In genomic region chrX:26557691-26558321, GRCh38 we compare ENCODE assay signal across 15 cellular contexts.
"Had no signal": no experiment of that assay in that cellular context is flagged by ENCODE, and none has a peak within 500 bp of the region (broad histone marks: within the 10 kb centered on the region; RNA-seq: fewer than 3 reads in every experiment).

No MANE protein-coding gene starts in this region.

- ATAC-seq: activated naive CD4-positive, alpha-beta T cell treated with anti-CD3 and anti-CD28 coated beads, Interleukin-2, amount 50 U/mL, for 72 hours; activated T-helper 17 cell treated with anti-CD3 and anti-CD28 coated beads, Interleukin-2, amount 50 U/mL, for 72 hours; foreskin keratinocyte; left lobe of liver; stimulated activated naive CD8-positive, alpha-beta T cell treated with anti-CD3 and anti-CD28 coated beads, Interleukin-15, Interleukin-2, amounts not matched to agents 100 U/mL and 50 U/mL, for 24 hours had no signal

- H3K27ac ChIP-seq: foreskin keratinocyte, parathyroid adenoma, thyroid gland had no signal

- H3K27me3 ChIP-seq: foreskin keratinocyte, thyroid gland had no signal

- H3K9me3 ChIP-seq: thyroid gland had no signal

- DNase-seq: activated T-cell treated with anti-CD3 and anti-CD28 coated beads, Interleukin-2, amount 50 U/mL, for 1 hour; central memory CD4-positive, alpha-beta T cell; effector memory CD4-positive, alpha-beta T cell; foreskin keratinocyte; naive B cell; nucleus accumbens; stimulated activated CD4-positive, alpha-beta T cell treated with anti-CD3 and anti-CD28 coated beads, Interleukin-12 subunit alpha, Interleukin-12 subunit beta, amount 100 ng/mL, for 4 hours; stimulated activated CD4-positive, alpha-beta T cell treated with anti-CD3 and anti-CD28 coated beads, Interleukin-4, amount 100 ng/mL, for 4 hours; stimulated activated naive CD8-positive, alpha-beta T cell treated with anti-CD3 and anti-CD28 coated beads, Interleukin-15, Interleukin-2, amounts not matched to agents 100 U/mL and 50 U/mL, for 24 hours; thyroid gland had no signal

- H3K36me3 ChIP-seq: thyroid gland had no signal

- H3K4me1 ChIP-seq: foreskin keratinocyte, parathyroid adenoma, thyroid gland had no signal

- H3K4me3 ChIP-seq: lung, thyroid gland had no signal
